ENCODE assay signal across 21 cellular contexts in the genomic region with DNA sequence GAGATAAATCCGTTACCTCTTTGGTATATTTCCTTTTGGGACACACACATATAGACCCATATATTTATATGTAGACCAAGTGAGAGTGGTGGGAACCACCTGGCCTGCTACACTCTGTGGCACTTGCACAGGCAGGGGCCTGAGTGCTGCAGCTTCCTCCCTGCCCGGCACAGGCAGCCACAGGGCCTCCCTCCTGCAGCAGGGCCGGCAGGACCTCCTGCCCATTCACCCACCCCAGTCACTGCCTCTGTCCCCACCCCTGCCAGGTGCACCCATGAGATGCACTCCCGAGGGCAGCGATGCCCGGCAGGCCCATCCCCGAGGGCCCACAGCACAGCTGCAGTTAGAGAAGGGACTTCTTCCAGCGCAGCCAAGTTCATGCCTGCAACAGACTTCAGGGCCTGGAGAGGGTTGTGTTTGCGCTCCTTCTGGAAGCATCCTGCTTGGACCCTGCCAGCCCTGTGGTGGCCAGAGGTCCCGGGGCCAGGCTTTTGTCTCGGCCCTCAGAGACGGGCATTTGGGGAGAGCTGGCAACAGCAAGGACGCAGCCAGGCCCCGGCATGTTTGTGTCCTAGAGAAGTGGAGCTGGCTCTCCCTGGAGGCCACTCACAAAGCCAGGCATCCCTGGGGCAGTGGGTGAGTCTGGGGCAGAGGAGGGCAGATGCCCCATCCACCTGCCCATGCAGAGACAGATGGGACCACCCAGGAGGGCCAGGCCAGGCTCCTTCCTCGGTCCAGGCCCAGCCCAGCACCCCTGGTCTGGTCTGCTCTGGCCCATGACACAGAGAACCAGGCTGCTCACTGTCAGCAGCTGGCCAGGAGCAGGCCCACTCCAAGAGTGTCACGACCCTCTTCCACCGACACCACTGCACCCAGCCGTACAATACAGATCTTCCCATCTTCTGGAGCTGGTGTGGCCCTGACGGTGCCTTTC. TPM values are rescaled to one million over a fixed set of nuclear protein-coding genes. Genes with fewer than 3 reads are reported as not detected.
DNase-seq lines count a peak whose midpoint lies in the region; ATAC-seq, FAIRE-seq and TF ChIP-seq lines count a peak whose summit lies in the region.
"Had no signal": no experiment of that assay in that cellular context is flagged by ENCODE, and none has a peak within 500 bp of the region (broad histone marks: within the 10 kb centered on the region; RNA-seq: fewer than 3 reads in every experiment).

No MANE protein-coding gene starts in this region.

- no peak for FAIRE-seq in K562 (lab: Jason Lieb, UNC)

- CTCF ChIA-PET in IMR-90 (lab: Yijun Ruan, JAX) (no interaction called here), K562 (lab: Yijun Ruan, JAX; ENCODE audit: low intra/inter-chr PET ratio) (no interaction called here)

- H3K23ac ChIP-seq in IMR-90 (ENCODE audit: low read depth, low read length): no peak overlapping the region

- H2AK5ac ChIP-seq in IMR-90 (ENCODE audit: low read depth, low read length): no peak overlapping the region

- TF ChIP-seq POLR2A in IMR-90 (IDR thresholded peaks at IDR 0.05; ENCODE audit: low read depth, low read length) (no peak), K562 (conservative IDR thresholded peaks at IDR 0.05) (no peak), spleen (IDR thresholded peaks at IDR 0.05) (no peak)

- H3K4me2 ChIP-seq in IMR-90 (ENCODE audit: low read depth, low read length): no peak overlapping the region
- no peak overlapping the region for H3K4me2 ChIP-seq in K562 (ENCODE audit: insufficient read depth, low read length)

- H4K20me1 ChIP-seq in IMR-90 (ENCODE audit: insufficient read depth, low read length): no peaks in the 10 kb centered on the region
- H4K20me1 ChIP-seq in K562 (replicated peaks; ENCODE audit: control insufficient read depth, insufficient read depth, low read length): no peaks in the 10 kb centered on the region

- TF ChIP-seq RAD21 in IMR-90 (IDR thresholded peaks at IDR 0.05; ENCODE audit: low read length): no peak
- no peak for TF ChIP-seq RAD21 in K562 (CRISPR knock-in tag; conservative IDR thresholded peaks at IDR 0.05 in 1 of 2, IDR thresholded peaks at IDR 0.05 in 1 of 2)

- H4K8ac ChIP-seq in IMR-90 (ENCODE audit: low read depth in 2 of 2, low read length in 2 of 2): no peak overlapping the region

- DNase-seq in IMR-90 (no peak), K562 (ENCODE audit: extremely low read depth in 1 of 4, low spot score in 3 of 4) (no peak), mesothelial cell of epicardium (ENCODE audit: low spot score in 2 of 2, unreplicated experiment in 2 of 2) (no peak), spleen (peak; percentile 81), SHP77 (lab: John Stamatoyannopoulos, UW) (no peak), GM03348 (ENCODE audit: low spot score) (no peak), mucosa of gallbladder (ENCODE audit: low spot score) (no peak)
- DNase-seq: activated CD4-positive, alpha-beta memory T cell treated with anti-CD3 and anti-CD28 coated beads, Interleukin-2, amount 10 ng/mL, durations not matched to agents 7 days and 5 days; activated T-cell treated with anti-CD3 and anti-CD28 coated beads, Interleukin-2, amount 50 U/mL, for 48 hours; colonic mucosa; mammary epithelial cell; NCI-H1417 treated with DMSO at 0.1 percent for 48 hours; NCI-H774; OCI-M1; SJCRH30; stimulated activated CD4-positive, alpha-beta T cell treated with anti-CD3 and anti-CD28 coated beads, Interleukin-15, amount 100 ng/mL, for 24 hours; stimulated activated naive CD4-positive, alpha-beta T cell treated with Interleukin-2 at 50 U/mL for 16 hours; transverse colon; WERI-Rb-1 had no signal

- H3K36me3 Mint-ChIP-seq in mesothelial cell of epicardium: no peaks in the 10 kb centered on the region
- H3K36me3 Mint-ChIP-seq: activated naive CD4-positive, alpha-beta T cell treated with anti-CD3 and anti-CD28 coated beads, Interleukin-2, amount 50 U/mL, for 72 hours had no signal

- no peak overlapping the region for H2BK5ac ChIP-seq in IMR-90 (ENCODE audit: low read depth, low read length, poor library complexity, severe bottlenecking)

- no peaks in the 10 kb centered on the region for H3K36me3 ChIP-seq in IMR-90 (ENCODE audit: control insufficient read depth, insufficient read depth, low read length)
- H3K36me3 ChIP-seq in K562 (ENCODE audit: control insufficient read depth, insufficient read depth, low read length): no peaks in the 10 kb centered on the region
- no peaks in the 10 kb centered on the region for H3K36me3 ChIP-seq in spleen
- H3K36me3 ChIP-seq: colonic mucosa, SJCRH30, transverse colon, WERI-Rb-1 had no signal

- no peaks in the 10 kb centered on the region for H3K9me3 Mint-ChIP-seq in mesothelial cell of epicardium

- H2AK9ac ChIP-seq in IMR-90 (replicated peaks; ENCODE audit: low read depth, low read length, poor library complexity): no peak overlapping the region

- H4K5ac ChIP-seq in IMR-90 (ENCODE audit: low read depth, low read length): no peak overlapping the region

- no peak overlapping the region for H3K9ac ChIP-seq in IMR-90 (ENCODE audit: low read depth, low read length)
- H3K9ac ChIP-seq in K562 (ENCODE audit: insufficient read depth in 1 of 2, low read depth in 2 of 2, low read length in 2 of 2): no peak overlapping the region

- H3K14ac ChIP-seq in IMR-90 (replicated peaks; ENCODE audit: low read depth, low read length): no peak overlapping the region

- in situ Hi-C loops in IMR-90 (cut with MboI; ENCODE audit: low sequenced_read_pairs): no loop called here
- in situ Hi-C loops in K562 (cut with MboI): no loop called here

- H3K9me3 ChIP-seq in IMR-90 (ENCODE audit: control insufficient read depth, insufficient read depth, low read length): no peaks in the 10 kb centered on the region
- no peaks in the 10 kb centered on the region for H3K9me3 ChIP-seq in K562 (replicated peaks; ENCODE audit: control insufficient read depth, insufficient read depth, low read depth, low read length)
- H3K9me3 ChIP-seq in spleen: no peaks in the 10 kb centered on the region
- H3K9me3 ChIP-seq: colonic mucosa, SJCRH30, transverse colon had no signal

- peaks cover 13% of the 10 kb centered on the region for H3K4me1 Mint-ChIP-seq in mesothelial cell of epicardium

- H3K27me3 Mint-ChIP-seq in mesothelial cell of epicardium (ENCODE audit: low read depth): no peaks in the 10 kb centered on the region
- H3K27me3 Mint-ChIP-seq: activated CD4-positive, alpha-beta memory T cell treated with anti-CD3 and anti-CD28 coated beads, Interleukin-2, amount 10 ng/mL, durations not matched to agents 7 days and 5 days had no signal

- H3K27ac ChIP-seq in IMR-90 (ENCODE audit: insufficient read depth, low read length): no peak overlapping the region
- H3K27ac ChIP-seq in K562 (ENCODE audit: extremely low read depth, low read depth, low read length): no peak overlapping the region
- peak overlapping the region in 7 of 8 donors; percentile 36 to 81 (median 72) for H3K27ac ChIP-seq in spleen
- H3K27ac ChIP-seq: colonic mucosa, SJCRH30, transverse colon, WERI-Rb-1 had no signal

- no peak overlapping the region for H2BK20ac ChIP-seq in IMR-90 (ENCODE audit: low read depth, low read length)

- no peaks in the 10 kb centered on the region for H3K79me2 ChIP-seq in K562 (ENCODE audit: control insufficient read depth, insufficient read depth, low read length)

- H3K27me3 ChIP-seq in IMR-90 (ENCODE audit: control insufficient read depth, insufficient read depth, low read length): no peaks in the 10 kb centered on the region
- no peaks in the 10 kb centered on the region for H3K27me3 ChIP-seq in K562 (ENCODE audit: control insufficient read depth in 2 of 2, insufficient read depth in 2 of 2, low read length in 2 of 2)
- no peaks in the 10 kb centered on the region for H3K27me3 ChIP-seq in spleen (replicated peaks in 1 of 7)
- H3K27me3 ChIP-seq: colonic mucosa, SJCRH30, transverse colon had no signal

- H4K91ac ChIP-seq in IMR-90 (ENCODE audit: insufficient read depth, low read depth, low read length): no peak overlapping the region

- no peaks in the 10 kb centered on the region for H3K79me1 ChIP-seq in IMR-90 (ENCODE audit: low read depth in 1 of 2, low read length in 2 of 2)

- H3K18ac ChIP-seq in IMR-90 (ENCODE audit: low read depth, low read length): no peak overlapping the region

- H3K4me1 ChIP-seq in IMR-90 (ENCODE audit: control insufficient read depth, insufficient read depth, low read length) (no peaks in the 10 kb centered on the region), K562 (replicated peaks in 1 of 2; ENCODE audit: control insufficient read depth in 2 of 2, insufficient read depth in 2 of 2, low read length in 2 of 2) (peaks cover 0 to 31% of the 10 kb centered on the region in 2 experiments; a peak in 3 of 5 replicates), spleen (peaks cover 4 to 60% (median 41%) of the 10 kb centered on the region in 6 donors)
- H3K4me1 ChIP-seq: colonic mucosa, SJCRH30, transverse colon had no signal

- H2BK120ac ChIP-seq in IMR-90 (ENCODE audit: low read depth, low read length): no peak overlapping the region

- no peak for ATAC-seq in IMR-90 (ENCODE audit: low read depth)
- no peak for ATAC-seq in K562

- intact Hi-C loops in IMR-90 (cut with micrococcal nuclease) (no loop called here), K562 (cut with micrococcal nuclease) (no loop called here), spleen (cut with DNase I; ENCODE audit: low total_unique reads) (no loop called here)

- no peak overlapping the region for H3K4me3 ChIP-seq in IMR-90 (ENCODE audit: insufficient read depth, low read depth, low read length)
- H3K4me3 ChIP-seq in K562: no peak overlapping the region
- H3K4me3 ChIP-seq in spleen: no peak overlapping the region
- H3K4me3 ChIP-seq: colonic mucosa, SJCRH30, transverse colon had no signal

- H3K27ac Mint-ChIP-seq in mesothelial cell of epicardium: peak overlapping the region; percentile 66
- H3K27ac Mint-ChIP-seq: activated CD4-positive, alpha-beta memory T cell treated with anti-CD3 and anti-CD28 coated beads, Interleukin-2, amount 10 ng/mL, durations not matched to agents 7 days and 5 days; T-helper 1 cell treated with Interleukin-12 subunit alpha and Interleukin-12 subunit beta and Interleukin-4 antibody, amounts not matched to agents 30 μg/mL and 1 μg/mL, for 36 hours had no signal

- TF ChIP-seq EP300 in K562 (IDR thresholded peaks at IDR 0.05; ENCODE audit: low read length): no peak

- dilution Hi-C loops in IMR-90 (cut with HindIII; ENCODE audit: low sequenced_read_pairs, unreplicated experiment): no loop called here

- H2BK15ac ChIP-seq in IMR-90 (ENCODE audit: low read depth, low read length): no peak overlapping the region

- H2AFZ ChIP-seq in IMR-90 (replicated peaks; ENCODE audit: low read length, poor library complexity): peak overlapping the region; percentile 34
- 0 out of 2 replicates have a peak overlapping the region, but pooled peaks have one; percentile 63 for H2AFZ ChIP-seq in K562 (ENCODE audit: low read depth, low read length)

- H3K4me3 Mint-ChIP-seq in mesothelial cell of epicardium: no peak overlapping the region
- H3K4me3 Mint-ChIP-seq: activated CD4-positive, alpha-beta memory T cell treated with anti-CD3 and anti-CD28 coated beads, Interleukin-2, amount 10 ng/mL, durations not matched to agents 7 days and 5 days; T-helper 1 cell treated with Interleukin-12 subunit alpha and Interleukin-12 subunit beta and Interleukin-4 antibody, amounts not matched to agents 30 μg/mL and 1 μg/mL, for 36 hours had no signal

- no peak overlapping the region for H3K56ac ChIP-seq in IMR-90 (ENCODE audit: extremely low read depth, insufficient read depth, low read length)

- H3K9me1 ChIP-seq in IMR-90 (ENCODE audit: insufficient read depth, low read length) (peaks cover 8% of the 10 kb centered on the region; the same call in 1 of the 2 replicates), K562 (ENCODE audit: control insufficient read depth, insufficient read depth, low read length) (no peaks in the 10 kb centered on the region)

- no TSS peak for BruUV-seq in IMR-90 (replicated peaks; lab: Mats Ljungman, UMichigan)
- no TSS peak for BruUV-seq in K562 (replicated peaks; lab: Mats Ljungman, UMichigan)

- WGBS in IMR-90 (ENCODE audit: extremely low coverage in 2 of 2, insufficient read length in 1 of 2), 2 experiments: 58% methylated on average over 9 of the region's 19 CpGs; no CpG with 5 or more reads in 1 of the 2 experiments
- 40% methylated on average over 17 of the region's 19 CpGs for WGBS in K562 (ENCODE audit: insufficient coverage, low coverage, missing lambda C conversion rate)
- 61 to 67% (median 63%) methylated on average over 9 to 19 of the region's 19 CpGs for WGBS in spleen, 5 donors

- H3K4ac ChIP-seq in IMR-90 (ENCODE audit: low read depth, low read length): no peak overlapping the region

- TF ChIP-seq CTCF in IMR-90 (conservative IDR thresholded peaks at IDR 0.05; ENCODE audit: low read depth, low read length): no peak
- TF ChIP-seq CTCF in K562 (IDR thresholded peaks at IDR 0.05 in 2 of 3, conservative IDR thresholded peaks at IDR 0.05 in 1 of 3; ENCODE audit: insufficient read depth in 2 of 3, low read depth in 1 of 3, low read length in 3 of 3): no peak
- TF ChIP-seq CTCF in mesothelial cell of epicardium (IDR thresholded peaks at IDR 0.05; ENCODE audit: unreplicated experiment): no peak
- no peak for TF ChIP-seq CTCF in spleen (IDR thresholded peaks at IDR 0.05 in 8 of 11, conservative IDR thresholded peaks at IDR 0.05 in 3 of 11)

- POLR2A ChIA-PET in IMR-90 (lab: Charles Lee; ENCODE audit: unreplicated experiment): no interaction called here
- POLR2A ChIA-PET in K562 (lab: Yijun Ruan, JAX): interaction anchor here (0.5 to 0.7 kb wide), 4 partner anchors 9 to 974 kb away, joined by 3 to 4 read pairs (median 4); no protein-coding TSS in a partner anchor

RNA-seq across cellular contexts. Expression of a gene that starts 41.4 kb away (rescaled TPM):
- total RNA-seq in IMR-90 (2012; rRNA removed): 1.9 and 2.2 TPM in 2 replicates
- polyA plus RNA-seq in IMR-90 (2012; rRNA removed): 1.7 and 2.1 TPM in 2 replicates
- polyA plus RNA-seq in IMR-90 (2012; cell fraction: cytosol; rRNA removed): 2.2 and 3.6 TPM in 2 replicates
- 1.8 and 4.6 TPM in 2 replicates for polyA plus RNA-seq in IMR-90 (2012; cell fraction: nucleus; rRNA removed; ENCODE audit: low replicate concordance)
- total RNA-seq in K562 (2011; cell fraction: chromatin; rRNA removed; ENCODE audit: low replicate concordance): 1.1 and 5.8 TPM in 2 replicates
- 5.5 and 6.5 TPM in 2 replicates for total RNA-seq in K562 (2011; cell fraction: nucleolus; rRNA removed)
- total RNA-seq in K562 (2011; cell fraction: nucleoplasm; rRNA removed): 3.1 and 3.2 TPM in 2 replicates
- 7.5 and 10.4 TPM in 2 replicates for total RNA-seq in K562 (2014; rRNA removed)
- total RNA-seq in K562 (2014; rRNA removed; fragmentation: Illumina TruSeq; extraction: Trizol): 0.64 and 0.80 TPM in 2 replicates
- 2.0 and 2.7 TPM in 2 replicates for total RNA-seq in K562 (2015; rRNA removed; fragmentation: Illumina TruSeq; extraction: Trizol)
- 9.2 and 9.8 TPM in 2 replicates for total RNA-seq in K562 (2021)
- polyA plus RNA-seq in K562 (2011; rRNA removed): 1.2 and 1.7 TPM in 2 replicates
- 2.3 and 7.4 TPM in 2 replicates for polyA plus RNA-seq in K562 (2011; cell fraction: cytosol; rRNA removed)
- polyA plus RNA-seq in K562 (2011; cell fraction: nucleus; rRNA removed): 3.1 and 5.8 TPM in 2 replicates
- polyA plus RNA-seq in K562 (2012): 3.8 and 4.8 TPM in 2 replicates
- polyA plus RNA-seq in K562 (2014; fragmentation: Illumina TruSeq; extraction: Trizol): 0.24 and 1.2 TPM in 2 replicates
- under 1 TPM in 1 of 2 experiments, not detected in 1; 0.07 TPM for polyA plus RNA-seq in K562 (2014; fragmentation: Nextera tagmentation; extraction: Ambion mirVana)
- 3.3 and 4.3 TPM in 2 replicates for polyA plus RNA-seq in K562 (2014; rRNA removed)
- 0.57 and 1.3 TPM in 2 replicates for polyA minus RNA-seq in K562 (2011; rRNA and poly(A)+ RNA removed)
- polyA minus RNA-seq in K562 (2011; cell fraction: cytosol; rRNA and poly(A)+ RNA removed): 2.9 and 4.0 TPM in 2 replicates
- 2.0 and 2.8 TPM in 2 replicates for polyA minus RNA-seq in K562 (2011; cell fraction: nucleus; rRNA and poly(A)+ RNA removed)
- total RNA-seq in mesothelial cell of epicardium: 23.9 to 24.7 TPM (median 24.2 TPM) in 3 replicates
- total RNA-seq in spleen: 10 to 100 TPM; 24.8 to 41.7 (median 28.1) TPM
- 10 to 100 TPM; 22.5 to 50.0 (median 27.8) TPM for polyA plus RNA-seq in spleen
- 52.9 TPM for total RNA-seq in mucosa of gallbladder

Comparison
In these comparisons a context has a peak if more than half of its experiments do, and no peak if none do; other contexts are left out.
1. H3K27ac ChIP-seq: peak in spleen (7 of 8); none in IMR-90 (single experiment) and K562 (single experiment).